ENCODE assay signal across 16 cellular contexts in the genomic region with DNA sequence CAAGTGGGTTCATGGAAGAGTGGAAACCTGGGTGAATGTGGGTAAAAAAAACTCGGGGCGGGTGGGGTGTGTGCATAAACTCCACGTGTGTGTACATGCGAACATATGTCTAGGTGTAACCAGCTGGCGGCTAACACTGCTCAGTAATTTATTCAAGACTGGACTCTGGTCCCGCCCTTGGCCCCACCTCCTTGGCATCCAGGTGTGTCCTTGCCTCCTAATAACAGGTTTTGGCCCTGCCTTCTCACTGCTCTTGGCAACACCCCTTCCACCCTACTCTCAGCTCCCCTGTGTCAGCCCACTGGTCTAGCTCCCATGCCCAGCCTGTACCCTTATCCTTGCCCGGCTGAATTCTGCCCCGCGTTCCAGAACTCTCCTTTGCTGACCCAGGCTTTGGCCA. TPM values are rescaled to one million over a fixed set of nuclear protein-coding genes. Genes with fewer than 3 reads are reported as not detected.
DNase-seq lines count a peak whose midpoint lies in the region; ATAC-seq and TF ChIP-seq lines count a peak whose summit lies in the region.
"Had no signal": no experiment of that assay in that cellular context is flagged by ENCODE, and none has a peak within 500 bp of the region (broad histone marks: within the 10 kb centered on the region; RNA-seq: fewer than 3 reads in every experiment).

No MANE protein-coding gene starts in this region.

- H3K9me3 ChIP-seq in stomach (no peaks in the 10 kb centered on the region), smooth muscle cell (replicated peaks; ENCODE audit: low read depth) (no peaks in the 10 kb centered on the region)
- H3K9me3 ChIP-seq: spleen had no signal

- peaks cover 4 to 8% of the 10 kb centered on the region in 2 donors for H3K4me1 Mint-ChIP-seq in effector memory CD8-positive, alpha-beta T cell (ENCODE audit: low read depth in 2 of 2)
- H3K4me1 Mint-ChIP-seq in chondrocyte (ENCODE audit: low read depth): peaks cover 5% of the 10 kb centered on the region
- peaks cover 6% of the 10 kb centered on the region for H3K4me1 Mint-ChIP-seq in activated CD4-positive, alpha-beta T cell treated with anti-CD3 and anti-CD28 coated beads, Interleukin-2, amount 10 ng/mL, durations not matched to agents 24 days and 14 days
- H3K4me1 Mint-ChIP-seq: activated naive CD8-positive, alpha-beta T cell treated with anti-CD3 and anti-CD28 coated beads for 36 hours had no signal

- no peak for TF ChIP-seq EP300 in stomach (IDR thresholded peaks at IDR 0.05)

- no peak overlapping the region for H3K9ac ChIP-seq in smooth muscle cell (ENCODE audit: low read depth)
- H3K9ac ChIP-seq: parathyroid adenoma had no signal

- DNase-seq in SIG-M5 treated with dmso at 0.1 percent for 504 hours (lab: John Stamatoyannopoulos, UW; ENCODE audit: unreplicated experiment) (peak; percentile 27), SIG-M5 (lab: John Stamatoyannopoulos, UW) (no peak), NCI-H2196 treated with DMSO at 0.1 percent for 48 hours (lab: John Stamatoyannopoulos, UW; ENCODE audit: unreplicated experiment) (peak; percentile 22), stomach (peak; percentile 87), chondrocyte (ENCODE audit: low spot score) (no peak), smooth muscle cell (lab: John Stamatoyannopoulos, UW; ENCODE audit: unreplicated experiment) (no peak)
- DNase-seq in effector memory CD8-positive, alpha-beta T cell: no peak
- no peak for DNase-seq in activated CD4-positive, alpha-beta T cell treated with anti-CD3 and anti-CD28 coated beads, Interleukin-2, amount 10 ng/mL, durations not matched to agents 24 days and 14 days
- DNase-seq: activated naive CD8-positive, alpha-beta T cell treated with anti-CD3 and anti-CD28 coated beads for 36 hours; head of caudate nucleus; islet precursor cell; Kasumi-1; NCI-H2107; spleen had no signal

- no peaks in the 10 kb centered on the region for H3K9me3 Mint-ChIP-seq in effector memory CD8-positive, alpha-beta T cell
- no peaks in the 10 kb centered on the region for H3K9me3 Mint-ChIP-seq in chondrocyte (ENCODE audit: low read depth)
- H3K9me3 Mint-ChIP-seq in activated CD4-positive, alpha-beta T cell treated with anti-CD3 and anti-CD28 coated beads, Interleukin-2, amount 10 ng/mL, durations not matched to agents 24 days and 14 days: no peaks in the 10 kb centered on the region
- H3K9me3 Mint-ChIP-seq: activated naive CD8-positive, alpha-beta T cell treated with anti-CD3 and anti-CD28 coated beads for 36 hours; T-helper 2 cell treated with Interferon-gamma antibody and Interleukin-4, amounts not matched to agents 5 μg/mL and 100 μg/mL, for 36 hours had no signal

- H3K27me3 ChIP-seq in stomach (no peaks in the 10 kb centered on the region), smooth muscle cell (ENCODE audit: low read depth) (no peaks in the 10 kb centered on the region)
- H3K27me3 ChIP-seq: spleen had no signal

- H3K79me2 ChIP-seq in smooth muscle cell (ENCODE audit: low read depth): no peaks in the 10 kb centered on the region

- peak overlapping the region in 1 of 2 donors; percentile 30 for H3K4me3 Mint-ChIP-seq in effector memory CD8-positive, alpha-beta T cell
- no peak overlapping the region for H3K4me3 Mint-ChIP-seq in chondrocyte (ENCODE audit: unreplicated experiment)
- H3K4me3 Mint-ChIP-seq in activated CD4-positive, alpha-beta T cell treated with anti-CD3 and anti-CD28 coated beads, Interleukin-2, amount 10 ng/mL, durations not matched to agents 24 days and 14 days: no peak overlapping the region
- H3K4me3 Mint-ChIP-seq: activated naive CD8-positive, alpha-beta T cell treated with anti-CD3 and anti-CD28 coated beads for 36 hours; T-helper 2 cell treated with Interferon-gamma antibody and Interleukin-4, amounts not matched to agents 5 μg/mL and 100 μg/mL, for 36 hours had no signal

- no peak overlapping the region for H2AFZ ChIP-seq in smooth muscle cell (ENCODE audit: low read depth)
- H2AFZ ChIP-seq: parathyroid adenoma had no signal

- peaks cover 23 to 38% (median 32%) of the 10 kb centered on the region in 4 donors for H3K4me1 ChIP-seq in stomach
- no peaks in the 10 kb centered on the region for H3K4me1 ChIP-seq in smooth muscle cell (ENCODE audit: low read depth)
- H3K4me1 ChIP-seq: parathyroid adenoma had no signal

- intact Hi-C loops in stomach (cut with DNase I; ENCODE audit: low total_unique reads): no loop called here
- intact Hi-C loops in activated CD4-positive, alpha-beta T cell treated with anti-CD3 and anti-CD28 coated beads, Interleukin-2, amount 10 ng/mL, durations not matched to agents 24 days and 14 days (cut with micrococcal nuclease): no loop called here

- H3K27ac Mint-ChIP-seq in effector memory CD8-positive, alpha-beta T cell: peak overlapping the region; percentile 20 to 65
- H3K27ac Mint-ChIP-seq in chondrocyte (ENCODE audit: unreplicated experiment): no peak overlapping the region
- no peak overlapping the region for H3K27ac Mint-ChIP-seq in activated CD4-positive, alpha-beta T cell treated with anti-CD3 and anti-CD28 coated beads, Interleukin-2, amount 10 ng/mL, durations not matched to agents 24 days and 14 days
- H3K27ac Mint-ChIP-seq: activated naive CD8-positive, alpha-beta T cell treated with anti-CD3 and anti-CD28 coated beads for 36 hours; T-helper 2 cell treated with Interferon-gamma antibody and Interleukin-4, amounts not matched to agents 5 μg/mL and 100 μg/mL, for 36 hours had no signal

- H3K36me3 ChIP-seq in stomach (peaks cover 77 to 100% (median 99%) of the 10 kb centered on the region in 4 donors), smooth muscle cell (ENCODE audit: low read depth) (no peaks in the 10 kb centered on the region)

- H3K36me3 Mint-ChIP-seq in effector memory CD8-positive, alpha-beta T cell (ENCODE audit: insufficient read depth): peaks cover 81% of the 10 kb centered on the region
- H3K36me3 Mint-ChIP-seq in chondrocyte (ENCODE audit: low read depth): peaks cover 32% of the 10 kb centered on the region
- peaks cover 59% of the 10 kb centered on the region for H3K36me3 Mint-ChIP-seq in activated CD4-positive, alpha-beta T cell treated with anti-CD3 and anti-CD28 coated beads, Interleukin-2, amount 10 ng/mL, durations not matched to agents 24 days and 14 days (ENCODE audit: low read depth)

- H3K27me3 Mint-ChIP-seq in effector memory CD8-positive, alpha-beta T cell: no peaks in the 10 kb centered on the region
- H3K27me3 Mint-ChIP-seq in chondrocyte (ENCODE audit: low read depth): no peaks in the 10 kb centered on the region
- H3K27me3 Mint-ChIP-seq in activated CD4-positive, alpha-beta T cell treated with anti-CD3 and anti-CD28 coated beads, Interleukin-2, amount 10 ng/mL, durations not matched to agents 24 days and 14 days: no peaks in the 10 kb centered on the region
- H3K27me3 Mint-ChIP-seq: activated naive CD8-positive, alpha-beta T cell treated with anti-CD3 and anti-CD28 coated beads for 36 hours had no signal

- no peak for ATAC-seq in effector memory CD8-positive, alpha-beta T cell (replicated peaks)

- 31 to 65% (median 48%) methylated on average over 9 of the region's 9 CpGs for WGBS in stomach, 5 donors
- WGBS in smooth muscle cell (ENCODE audit: low lambda C conversion rate): 95% methylated on average over 9 of the region's 9 CpGs

- H4K20me1 ChIP-seq in smooth muscle cell (ENCODE audit: low read depth): peaks cover 66% of the 10 kb centered on the region

- H3F3A ChIP-seq in smooth muscle cell (ENCODE audit: low read depth): peaks cover 11% of the 10 kb centered on the region

- TF ChIP-seq POLR2A in stomach (IDR thresholded peaks at IDR 0.05): no peak

- H3K4me3 ChIP-seq in stomach: no peak overlapping the region
- no peak overlapping the region for H3K4me3 ChIP-seq in smooth muscle cell
- H3K4me3 ChIP-seq: spleen had no signal

- no peak overlapping the region for H3K4me2 ChIP-seq in smooth muscle cell

- no peak for TF ChIP-seq CTCF in stomach (IDR thresholded peaks at IDR 0.05)
- TF ChIP-seq CTCF in chondrocyte (IDR thresholded peaks at IDR 0.05): no peak
- TF ChIP-seq CTCF in smooth muscle cell (IDR thresholded peaks at IDR 0.05; ENCODE audit: borderline replicate concordance, insufficient read depth, poor library complexity, severe bottlenecking): no peak

- H3K27ac ChIP-seq in stomach (no peak overlapping the region), smooth muscle cell (ENCODE audit: low read depth) (no peak overlapping the region)
- H3K27ac ChIP-seq: parathyroid adenoma, spleen had no signal

RNA-seq across cellular contexts. Expression of gene FLII, which starts 8.3 kb away (rescaled TPM):
- total RNA-seq in stomach (100 to 1,000 TPM; 107 to 677 (median 423) TPM), chondrocyte (228 to 244 TPM (median 230 TPM) in 3 replicates), smooth muscle cell (132 and 149 TPM in 2 replicates)
- polyA plus RNA-seq in stomach (100 to 1,000 TPM; 114 to 237 (median 157) TPM), smooth muscle cell (188 and 210 TPM in 2 replicates)
- total RNA-seq in activated CD4-positive, alpha-beta T cell treated with anti-CD3 and anti-CD28 coated beads, Interleukin-2, amount 10 ng/mL, durations not matched to agents 24 days and 14 days: 266 and 275 TPM in 2 replicates

RNA-seq across cellular contexts. Expression of gene MIEF2, which starts 10.2 kb away (rescaled TPM):
- total RNA-seq in stomach (100 to 1,000 TPM in 1 of 5 donors, 10 to 100 TPM in 3, 1 to 10 TPM in 1; 5.2 to 254 (median 12.5) TPM), chondrocyte (9.5 to 11.5 TPM (median 10.7 TPM) in 3 replicates), smooth muscle cell (10.4 and 12.0 TPM in 2 replicates)
- polyA plus RNA-seq in stomach (1 to 10 TPM; 2.1 to 7.5 (median 2.9) TPM), smooth muscle cell (13.5 and 14.3 TPM in 2 replicates)
- total RNA-seq in activated CD4-positive, alpha-beta T cell treated with anti-CD3 and anti-CD28 coated beads, Interleukin-2, amount 10 ng/mL, durations not matched to agents 24 days and 14 days: 4.3 and 6.0 TPM in 2 replicates

RNA-seq across cellular contexts. Expression of gene LLGL1, which starts 24.8 kb away (rescaled TPM):
- total RNA-seq in stomach (10 to 100 TPM in 4 of 5 donors, 1 to 10 TPM in 1; 5.8 to 19.7 (median 10.5) TPM), chondrocyte (38.7 to 41.8 TPM (median 39.0 TPM) in 3 replicates), smooth muscle cell (37.3 and 37.7 TPM in 2 replicates)
- polyA plus RNA-seq in stomach (1 to 10 TPM; 5.2 to 9.0 (median 5.5) TPM), smooth muscle cell (6.7 and 8.5 TPM in 2 replicates)
- total RNA-seq in activated CD4-positive, alpha-beta T cell treated with anti-CD3 and anti-CD28 coated beads, Interleukin-2, amount 10 ng/mL, durations not matched to agents 24 days and 14 days: 23.1 and 23.5 TPM in 2 replicates

Comparison
In these comparisons a context has a peak if more than half of its experiments do, and no peak if none do; other contexts are left out.
1. DNase-seq: peak in SIG-M5 treated with dmso at 0.1 percent for 504 hours (single experiment), NCI-H2196 treated with DMSO at 0.1 percent for 48 hours (single experiment) and stomach (single experiment); none in SIG-M5 (single experiment), effector memory CD8-positive, alpha-beta T cell (0 of 3), chondrocyte (single experiment), smooth muscle cell (single experiment) and activated CD4-positive, alpha-beta T cell treated with anti-CD3 and anti-CD28 coated beads, Interleukin-2, amount 10 ng/mL, durations not matched to agents 24 days and 14 days (single experiment).
2. H3K27ac Mint-ChIP-seq: peak in effector memory CD8-positive, alpha-beta T cell (2 of 2); none in chondrocyte (single experiment) and activated CD4-positive, alpha-beta T cell treated with anti-CD3 and anti-CD28 coated beads, Interleukin-2, amount 10 ng/mL, durations not matched to agents 24 days and 14 days (single experiment).